Comparison of ENCODE assay signal across 10 cellular contexts in the genomic region with DNA sequence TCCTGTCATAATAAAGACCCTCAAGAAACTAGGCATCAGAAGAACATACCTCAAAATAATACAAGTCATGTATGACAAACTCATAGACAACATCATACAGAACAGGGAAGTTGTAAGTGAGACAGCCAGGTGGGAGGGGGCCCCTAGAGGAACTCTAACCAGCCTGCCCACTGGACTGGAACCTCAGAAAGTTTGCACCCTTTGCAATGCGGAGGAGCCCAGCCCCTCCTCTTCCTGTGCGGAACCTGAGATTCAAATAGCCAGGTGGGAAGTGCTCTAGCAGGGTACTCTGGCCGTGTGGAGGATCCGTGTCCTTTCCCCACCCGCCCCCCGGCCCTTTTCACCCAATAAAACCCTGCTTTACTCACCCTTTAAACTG.
DNase-seq lines count a peak whose midpoint lies in the region; ATAC-seq, FAIRE-seq and TF ChIP-seq lines count a peak whose summit lies in the region.
"Had no signal": no experiment of that assay in that cellular context is flagged by ENCODE, and none has a peak within 500 bp of the region (broad histone marks: within the 10 kb centered on the region; RNA-seq: fewer than 3 reads in every experiment).

No MANE protein-coding gene starts in this region.

- H3K36me3 ChIP-seq in Peyer's patch: no peaks in the 10 kb centered on the region

- H3K27me3 ChIP-seq in Peyer's patch: no peaks in the 10 kb centered on the region

- peak overlapping the region in 2 of 4 donors; percentile 76 to 78 for H3K27ac ChIP-seq in Peyer's patch

- ATAC-seq in GM19372 (IDR thresholded peaks at IDR 0.05; ENCODE audit: low read depth, unreplicated experiment) (peak; percentile 90), HG02938 (IDR thresholded peaks at IDR 0.05; ENCODE audit: unreplicated experiment) (peak; percentile 97)

- no peak for FAIRE-seq in D721Med (lab: Jason Lieb, UNC)

- no peak for TF ChIP-seq POLR2A in Peyer's patch (IDR thresholded peaks at IDR 0.05)

- TF ChIP-seq CTCF in GM12865 (IDR thresholded peaks at IDR 0.05; ENCODE audit: insufficient read depth, low read depth, low read length, missing control alignments) (no peak), Peyer's patch (IDR thresholded peaks at IDR 0.05) (no peak), D721Med (IDR thresholded peaks at IDR 0.05; ENCODE audit: insufficient read depth, missing control alignments) (no peak)

- H3K4me3 ChIP-seq in GM12865 (ENCODE audit: low read depth, low read length): peak overlapping the region; percentile 99
- peak overlapping the region in 2 of 4 donors; percentile 35 to 41 for H3K4me3 ChIP-seq in Peyer's patch

- H3K4me1 ChIP-seq in Peyer's patch: no peaks in the 10 kb centered on the region

- DNase-seq in GM12865 (ENCODE audit: low read depth) (peak; percentile 97), Peyer's patch (peak in 2 of 3 donors; percentile 88), midbrain (lab: John Stamatoyannopoulos, UW) (no peak), NCI-H1417 (lab: John Stamatoyannopoulos, UW) (no peak), LoVo (ENCODE audit: low spot score) (no peak), D721Med (ENCODE audit: insufficient read length, low spot score) (no peak)
- DNase-seq: erythroblast, T-helper 9 cell had no signal

- H3K9me3 ChIP-seq in Peyer's patch: peaks cover 0 to 4% (median 0%) of the 10 kb centered on the region in 4 donors

Comparison
In these comparisons a context has a peak if more than half of its experiments do, and no peak if none do; other contexts are left out.
1. DNase-seq: peak in GM12865 (single experiment) and Peyer's patch (2 of 3); none in midbrain (single experiment), NCI-H1417 (0 of 3), LoVo (single experiment) and D721Med (single experiment).